ENCODE assay signal across 1 cellular context in the genomic region with DNA sequence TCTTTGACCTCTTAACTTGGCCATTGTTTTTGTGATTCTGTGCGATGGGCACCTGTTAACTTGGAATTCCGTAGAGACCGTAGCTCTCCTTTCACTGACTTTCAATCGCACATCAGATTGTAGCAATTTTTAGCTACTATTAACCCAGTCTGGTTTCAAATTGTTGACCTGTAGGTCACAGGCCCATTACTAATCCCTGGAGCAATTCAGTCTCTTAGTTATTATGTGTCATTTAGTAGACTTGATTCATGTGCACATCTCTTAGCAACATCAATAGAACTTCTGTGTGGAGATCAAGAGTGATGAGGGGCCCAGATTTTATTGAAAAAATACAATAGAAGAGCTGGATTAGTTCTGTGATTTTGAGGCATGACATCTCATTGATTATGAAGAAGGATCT.
TF ChIP-seq lines count a peak whose summit lies in the region.

No MANE protein-coding gene starts in this region.

TF ChIP-seq in GM12878, 131 proteins besides CTCF, POLR2A, EP300 and RAD21 (continued from another document):
- TF ChIP-seq, protein P1, sequence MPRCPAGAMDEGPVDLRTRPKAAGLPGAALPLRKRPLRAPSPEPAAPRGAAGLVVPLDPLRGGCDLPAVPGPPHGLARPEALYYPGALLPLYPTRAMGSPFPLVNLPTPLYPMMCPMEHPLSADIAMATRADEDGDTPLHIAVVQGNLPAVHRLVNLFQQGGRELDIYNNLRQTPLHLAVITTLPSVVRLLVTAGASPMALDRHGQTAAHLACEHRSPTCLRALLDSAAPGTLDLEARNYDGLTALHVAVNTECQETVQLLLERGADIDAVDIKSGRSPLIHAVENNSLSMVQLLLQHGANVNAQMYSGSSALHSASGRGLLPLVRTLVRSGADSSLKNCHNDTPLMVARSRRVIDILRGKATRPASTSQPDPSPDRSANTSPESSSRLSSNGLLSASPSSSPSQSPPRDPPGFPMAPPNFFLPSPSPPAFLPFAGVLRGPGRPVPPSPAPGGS (IDR thresholded peaks at IDR 0.05; ENCODE audit: borderline replicate concordance, insufficient read depth, low read depth, low read length, poor library complexity, severe bottlenecking) = peak; percentile 65
TF ChIP-seq in GM12878: peak in this region for 1.
